Comparison of ENCODE assay signal across 1 cellular context in the genomic region with DNA sequence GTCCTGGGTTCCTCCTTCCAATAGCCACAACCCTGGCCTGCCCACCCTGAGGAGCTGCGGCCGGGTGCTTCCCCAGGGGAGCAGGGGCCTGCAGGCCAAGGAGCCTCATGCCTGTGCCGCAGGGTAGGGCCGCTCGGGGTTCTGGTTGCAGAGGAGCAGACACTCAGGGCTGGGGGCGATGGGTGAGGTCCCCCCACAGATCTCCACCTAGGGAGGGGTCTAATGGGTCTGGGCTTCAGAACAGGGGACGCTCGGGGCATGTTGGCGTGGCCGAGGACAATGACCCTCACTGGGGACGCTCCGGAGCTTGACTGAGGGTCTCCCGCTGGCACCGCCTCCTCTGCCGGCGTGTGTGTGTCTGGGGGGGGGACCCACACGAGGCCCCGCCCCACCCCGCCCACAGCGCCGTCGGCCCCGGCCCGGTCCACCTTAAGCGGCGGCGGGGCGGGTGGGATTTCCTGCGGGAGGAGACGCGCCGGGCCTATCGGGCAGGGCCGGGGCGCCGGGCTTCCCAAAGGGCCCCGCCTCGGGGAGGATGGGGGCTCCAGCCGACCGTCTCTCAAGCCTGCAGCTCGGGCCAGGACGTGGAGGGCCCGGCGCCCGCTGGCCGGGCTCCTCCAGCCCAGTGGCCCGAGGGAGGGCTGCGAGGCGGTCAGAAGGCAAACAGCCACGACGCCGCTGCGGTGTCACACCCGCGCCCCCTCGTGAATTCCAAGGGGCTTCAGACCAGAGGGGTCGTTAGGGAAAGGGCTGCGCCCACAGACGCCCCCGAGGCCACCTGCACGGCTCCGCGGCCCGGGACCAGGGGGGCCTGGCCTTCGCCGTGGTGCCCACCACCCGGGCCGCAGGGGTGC.
TF ChIP-seq lines count a peak whose summit lies in the region.

No MANE protein-coding gene starts in this region.

TF ChIP-seq in K562, 482 proteins besides CTCF, POLR2A, EP300 and RAD21 (continued from another document and continues in another):
- TF ChIP-seq, protein P1, sequence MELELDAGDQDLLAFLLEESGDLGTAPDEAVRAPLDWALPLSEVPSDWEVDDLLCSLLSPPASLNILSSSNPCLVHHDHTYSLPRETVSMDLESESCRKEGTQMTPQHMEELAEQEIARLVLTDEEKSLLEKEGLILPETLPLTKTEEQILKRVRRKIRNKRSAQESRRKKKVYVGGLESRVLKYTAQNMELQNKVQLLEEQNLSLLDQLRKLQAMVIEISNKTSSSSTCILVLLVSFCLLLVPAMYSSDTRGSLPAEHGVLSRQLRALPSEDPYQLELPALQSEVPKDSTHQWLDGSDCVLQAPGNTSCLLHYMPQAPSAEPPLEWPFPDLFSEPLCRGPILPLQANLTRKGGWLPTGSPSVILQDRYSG (tag; conservative IDR thresholded peaks at IDR 0.05; ENCODE audit: low read depth): no peak
- TF ChIP-seq CBFB (CRISPR knock-in tag; IDR thresholded peaks at IDR 0.05) (no peak), KHSRP (IDR thresholded peaks at IDR 0.05) (no peak), RBM15 (IDR thresholded peaks at IDR 0.05; ENCODE audit: insufficient read depth, low read length) (no peak), ERF (CRISPR knock-in tag; IDR thresholded peaks at IDR 0.05) (peak; percentile 96), ZNF143 (CRISPR knock-in tag; IDR thresholded peaks at IDR 0.05) (no peak), STAT5B (CRISPR knock-in tag; IDR thresholded peaks at IDR 0.05) (no peak), PRPF4 (IDR thresholded peaks at IDR 0.05; ENCODE audit: insufficient read depth, low read depth, low read length, poor library complexity, severe bottlenecking) (no peak), STAG1 (CRISPR knock-in tag; IDR thresholded peaks at IDR 0.05; ENCODE audit: borderline replicate concordance) (no peak), SRSF1 (IDR thresholded peaks at IDR 0.05; ENCODE audit: low read depth, low read length) (0 out of 2 replicates have a peak, but pooled peaks have one; percentile 28), JUNB (CRISPR knock-in tag; conservative IDR thresholded peaks at IDR 0.05) (no peak), ZNF75A (CRISPR knock-in tag; IDR thresholded peaks at IDR 0.05) (no peak), ZBTB7A (IDR thresholded peaks at IDR 0.05; ENCODE audit: borderline replicate concordance, control insufficient read depth, low read depth, low read length) (peak; percentile 79), POLR2AphosphoS5 (IDR thresholded peaks at IDR 0.05; ENCODE audit: control insufficient read depth, insufficient read depth, low read depth, low read length) (no peak), ZNF12 (CRISPR knock-in tag; IDR thresholded peaks at IDR 0.05) (no peak), ZFPM2 (CRISPR knock-in tag; IDR thresholded peaks at IDR 0.05) (peak; percentile 90; the same call in 1 of the 2 replicates), SLC30A9 (CRISPR knock-in tag; IDR thresholded peaks at IDR 0.05) (no peak; the same call in none of the 2 replicates), SP2 (IDR thresholded peaks at IDR 0.05; ENCODE audit: extremely low read depth, low read depth, low read length, poor library complexity, severe bottlenecking) (peak; percentile 31), ZFX (CRISPR knock-in tag; IDR thresholded peaks at IDR 0.05) (no peak), TCF7L2 (IDR thresholded peaks at IDR 0.05; ENCODE audit: low read depth, low read length) (0 out of 2 replicates have a peak, but pooled peaks have one; percentile 29), EP400 (IDR thresholded peaks at IDR 0.05) (no peak), ZNF217 (CRISPR knock-in tag; IDR thresholded peaks at IDR 0.05) (no peak), BHLHE40 (IDR thresholded peaks at IDR 0.05; ENCODE audit: low read length) (no peak), CBFA2T3 (IDR thresholded peaks at IDR 0.05) (no peak), NCOR1 (IDR thresholded peaks at IDR 0.05) (no peak)
- TF ChIP-seq, protein P2, sequence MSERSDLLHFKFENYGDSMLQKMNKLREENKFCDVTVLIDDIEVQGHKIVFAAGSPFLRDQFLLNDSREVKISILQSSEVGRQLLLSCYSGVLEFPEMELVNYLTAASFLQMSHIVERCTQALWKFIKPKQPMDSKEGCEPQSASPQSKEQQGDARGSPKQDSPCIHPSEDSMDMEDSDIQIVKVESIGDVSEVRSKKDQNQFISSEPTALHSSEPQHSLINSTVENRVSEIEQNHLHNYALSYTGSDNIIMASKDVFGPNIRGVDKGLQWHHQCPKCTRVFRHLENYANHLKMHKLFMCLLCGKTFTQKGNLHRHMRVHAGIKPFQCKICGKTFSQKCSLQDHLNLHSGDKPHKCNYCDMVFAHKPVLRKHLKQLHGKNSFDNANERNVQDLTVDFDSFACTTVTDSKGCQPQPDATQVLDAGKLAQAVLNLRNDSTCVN (CRISPR knock-in tag; IDR thresholded peaks at IDR 0.05): no peak
- TF ChIP-seq, protein P3, sequence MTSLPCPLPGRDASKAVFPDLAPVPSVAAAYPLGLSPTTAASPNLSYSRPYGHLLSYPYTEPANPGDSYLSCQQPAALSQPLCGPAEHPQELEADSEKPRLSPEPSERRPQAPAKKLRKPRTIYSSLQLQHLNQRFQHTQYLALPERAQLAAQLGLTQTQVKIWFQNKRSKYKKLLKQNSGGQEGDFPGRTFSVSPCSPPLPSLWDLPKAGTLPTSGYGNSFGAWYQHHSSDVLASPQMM (CRISPR knock-in tag; IDR thresholded peaks at IDR 0.05): no peak
- TF ChIP-seq, protein P4, sequence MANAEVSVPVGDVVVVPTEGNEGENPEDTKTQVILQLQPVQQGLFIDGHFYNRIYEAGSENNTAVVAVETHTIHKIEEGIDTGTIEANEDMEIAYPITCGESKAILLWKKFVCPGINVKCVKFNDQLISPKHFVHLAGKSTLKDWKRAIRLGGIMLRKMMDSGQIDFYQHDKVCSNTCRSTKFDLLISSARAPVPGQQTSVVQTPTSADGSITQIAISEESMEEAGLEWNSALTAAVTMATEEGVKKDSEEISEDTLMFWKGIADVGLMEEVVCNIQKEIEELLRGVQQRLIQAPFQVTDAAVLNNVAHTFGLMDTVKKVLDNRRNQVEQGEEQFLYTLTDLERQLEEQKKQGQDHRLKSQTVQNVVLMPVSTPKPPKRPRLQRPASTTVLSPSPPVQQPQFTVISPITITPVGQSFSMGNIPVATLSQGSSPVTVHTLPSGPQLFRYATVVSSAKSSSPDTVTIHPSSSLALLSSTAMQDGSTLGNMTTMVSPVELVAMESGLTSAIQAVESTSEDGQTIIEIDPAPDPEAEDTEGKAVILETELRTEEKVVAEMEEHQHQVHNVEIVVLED (CRISPR knock-in tag; IDR thresholded peaks at IDR 0.05): peak; percentile 68
- TF ChIP-seq, protein P5, sequence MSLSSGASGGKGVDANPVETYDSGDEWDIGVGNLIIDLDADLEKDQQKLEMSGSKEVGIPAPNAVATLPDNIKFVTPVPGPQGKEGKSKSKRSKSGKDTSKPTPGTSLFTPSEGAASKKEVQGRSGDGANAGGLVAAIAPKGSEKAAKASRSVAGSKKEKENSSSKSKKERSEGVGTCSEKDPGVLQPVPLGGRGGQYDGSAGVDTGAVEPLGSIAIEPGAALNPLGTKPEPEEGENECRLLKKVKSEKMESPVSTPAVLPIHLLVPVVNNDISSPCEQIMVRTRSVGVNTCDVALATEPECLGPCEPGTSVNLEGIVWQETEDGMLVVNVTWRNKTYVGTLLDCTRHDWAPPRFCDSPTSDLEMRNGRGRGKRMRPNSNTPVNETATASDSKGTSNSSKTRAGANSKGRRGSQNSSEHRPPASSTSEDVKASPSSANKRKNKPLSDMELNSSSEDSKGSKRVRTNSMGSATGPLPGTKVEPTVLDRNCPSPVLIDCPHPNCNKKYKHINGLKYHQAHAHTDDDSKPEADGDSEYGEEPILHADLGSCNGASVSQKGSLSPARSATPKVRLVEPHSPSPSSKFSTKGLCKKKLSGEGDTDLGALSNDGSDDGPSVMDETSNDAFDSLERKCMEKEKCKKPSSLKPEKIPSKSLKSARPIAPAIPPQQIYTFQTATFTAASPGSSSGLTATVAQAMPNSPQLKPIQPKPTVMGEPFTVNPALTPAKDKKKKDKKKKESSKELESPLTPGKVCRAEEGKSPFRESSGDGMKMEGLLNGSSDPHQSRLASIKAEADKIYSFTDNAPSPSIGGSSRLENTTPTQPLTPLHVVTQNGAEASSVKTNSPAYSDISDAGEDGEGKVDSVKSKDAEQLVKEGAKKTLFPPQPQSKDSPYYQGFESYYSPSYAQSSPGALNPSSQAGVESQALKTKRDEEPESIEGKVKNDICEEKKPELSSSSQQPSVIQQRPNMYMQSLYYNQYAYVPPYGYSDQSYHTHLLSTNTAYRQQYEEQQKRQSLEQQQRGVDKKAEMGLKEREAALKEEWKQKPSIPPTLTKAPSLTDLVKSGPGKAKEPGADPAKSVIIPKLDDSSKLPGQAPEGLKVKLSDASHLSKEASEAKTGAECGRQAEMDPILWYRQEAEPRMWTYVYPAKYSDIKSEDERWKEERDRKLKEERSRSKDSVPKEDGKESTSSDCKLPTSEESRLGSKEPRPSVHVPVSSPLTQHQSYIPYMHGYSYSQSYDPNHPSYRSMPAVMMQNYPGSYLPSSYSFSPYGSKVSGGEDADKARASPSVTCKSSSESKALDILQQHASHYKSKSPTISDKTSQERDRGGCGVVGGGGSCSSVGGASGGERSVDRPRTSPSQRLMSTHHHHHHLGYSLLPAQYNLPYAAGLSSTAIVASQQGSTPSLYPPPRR (CRISPR knock-in tag; IDR thresholded peaks at IDR 0.05; ENCODE audit: borderline replicate concordance): no peak
- TF ChIP-seq, protein P6, sequence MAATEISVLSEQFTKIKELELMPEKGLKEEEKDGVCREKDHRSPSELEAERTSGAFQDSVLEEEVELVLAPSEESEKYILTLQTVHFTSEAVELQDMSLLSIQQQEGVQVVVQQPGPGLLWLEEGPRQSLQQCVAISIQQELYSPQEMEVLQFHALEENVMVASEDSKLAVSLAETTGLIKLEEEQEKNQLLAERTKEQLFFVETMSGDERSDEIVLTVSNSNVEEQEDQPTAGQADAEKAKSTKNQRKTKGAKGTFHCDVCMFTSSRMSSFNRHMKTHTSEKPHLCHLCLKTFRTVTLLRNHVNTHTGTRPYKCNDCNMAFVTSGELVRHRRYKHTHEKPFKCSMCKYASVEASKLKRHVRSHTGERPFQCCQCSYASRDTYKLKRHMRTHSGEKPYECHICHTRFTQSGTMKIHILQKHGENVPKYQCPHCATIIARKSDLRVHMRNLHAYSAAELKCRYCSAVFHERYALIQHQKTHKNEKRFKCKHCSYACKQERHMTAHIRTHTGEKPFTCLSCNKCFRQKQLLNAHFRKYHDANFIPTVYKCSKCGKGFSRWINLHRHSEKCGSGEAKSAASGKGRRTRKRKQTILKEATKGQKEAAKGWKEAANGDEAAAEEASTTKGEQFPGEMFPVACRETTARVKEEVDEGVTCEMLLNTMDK (IDR thresholded peaks at IDR 0.05; ENCODE audit: borderline replicate concordance, insufficient read depth, low read depth, low read length, poor library complexity, severe bottlenecking): no peak
- TF ChIP-seq, protein P7, sequence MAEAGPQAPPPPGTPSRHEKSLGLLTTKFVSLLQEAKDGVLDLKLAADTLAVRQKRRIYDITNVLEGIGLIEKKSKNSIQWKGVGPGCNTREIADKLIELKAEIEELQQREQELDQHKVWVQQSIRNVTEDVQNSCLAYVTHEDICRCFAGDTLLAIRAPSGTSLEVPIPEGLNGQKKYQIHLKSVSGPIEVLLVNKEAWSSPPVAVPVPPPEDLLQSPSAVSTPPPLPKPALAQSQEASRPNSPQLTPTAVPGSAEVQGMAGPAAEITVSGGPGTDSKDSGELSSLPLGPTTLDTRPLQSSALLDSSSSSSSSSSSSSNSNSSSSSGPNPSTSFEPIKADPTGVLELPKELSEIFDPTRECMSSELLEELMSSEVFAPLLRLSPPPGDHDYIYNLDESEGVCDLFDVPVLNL (CRISPR knock-in tag; IDR thresholded peaks at IDR 0.05; ENCODE audit: low read depth): no peak
- TF ChIP-seq, protein P8, sequence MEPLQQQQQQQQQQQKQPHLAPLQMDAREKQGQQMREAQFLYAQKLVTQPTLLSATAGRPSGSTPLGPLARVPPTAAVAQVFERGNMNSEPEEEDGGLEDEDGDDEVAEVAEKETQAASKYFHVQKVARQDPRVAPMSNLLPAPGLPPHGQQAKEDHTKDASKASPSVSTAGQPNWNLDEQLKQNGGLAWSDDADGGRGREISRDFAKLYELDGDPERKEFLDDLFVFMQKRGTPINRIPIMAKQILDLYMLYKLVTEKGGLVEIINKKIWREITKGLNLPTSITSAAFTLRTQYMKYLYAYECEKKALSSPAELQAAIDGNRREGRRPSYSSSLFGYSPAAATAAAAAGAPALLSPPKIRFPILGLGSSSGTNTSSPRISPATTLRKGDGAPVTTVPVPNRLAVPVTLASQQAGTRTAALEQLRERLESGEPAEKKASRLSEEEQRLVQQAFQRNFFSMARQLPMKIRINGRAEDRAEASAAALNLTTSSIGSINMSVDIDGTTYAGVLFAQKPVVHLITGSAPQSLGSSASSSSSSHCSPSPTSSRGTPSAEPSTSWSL (CRISPR knock-in tag; IDR thresholded peaks at IDR 0.05; ENCODE audit: borderline replicate concordance): peak; percentile 90
- TF ChIP-seq, protein P9, sequence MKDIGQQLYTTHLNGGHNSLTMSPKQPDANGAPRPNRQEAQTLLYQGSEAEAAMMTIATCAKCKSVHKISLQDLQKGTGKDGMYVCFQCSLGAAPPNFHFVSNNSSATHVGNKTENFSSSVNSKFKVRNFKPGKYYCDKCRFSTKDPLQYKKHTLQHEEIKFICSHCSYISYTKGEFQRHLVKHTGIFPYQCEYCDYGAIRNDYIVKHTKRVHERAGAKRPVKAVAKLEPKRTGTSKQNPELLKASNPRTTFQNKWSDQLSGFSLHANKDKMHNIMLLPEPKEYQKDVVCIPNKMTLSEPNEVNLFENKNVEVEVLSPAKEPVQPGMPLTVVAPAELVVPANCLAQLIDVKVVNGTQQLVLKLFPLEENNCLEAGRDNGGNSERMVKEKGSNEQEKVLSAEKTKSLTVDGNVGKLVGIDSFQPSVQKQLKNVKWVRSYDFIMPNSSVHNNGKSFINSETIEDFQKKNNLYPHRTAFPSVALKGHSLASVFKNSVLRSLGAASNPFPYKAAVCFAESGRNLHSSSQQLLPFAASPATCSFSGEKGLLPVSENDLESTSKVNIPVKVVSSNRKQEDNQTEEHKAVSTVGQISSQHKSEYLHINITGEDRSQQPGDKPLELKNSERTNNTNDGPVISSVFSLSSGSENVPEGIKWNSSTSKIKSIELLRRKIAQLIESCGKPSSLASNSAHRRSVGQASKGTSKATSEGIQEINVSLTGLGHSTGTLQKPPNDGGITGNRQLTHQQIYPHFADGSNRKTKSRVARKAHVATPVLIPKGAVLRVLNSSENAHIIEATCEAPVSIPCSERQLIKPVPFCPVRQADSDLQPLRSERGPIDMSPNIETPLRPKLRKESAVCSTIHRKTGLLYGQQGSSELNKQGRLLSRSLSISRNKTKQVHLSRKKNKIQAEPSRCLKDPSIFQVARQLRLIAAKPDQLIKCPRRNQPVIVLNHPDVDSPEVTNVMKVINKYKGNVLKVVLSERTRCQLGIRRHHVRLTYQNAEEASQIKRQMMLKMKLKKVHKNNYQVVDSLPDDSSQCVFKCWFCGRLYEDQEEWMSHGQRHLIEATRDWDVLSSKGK (CRISPR knock-in tag; IDR thresholded peaks at IDR 0.05): no peak
- TF ChIP-seq, protein P10, sequence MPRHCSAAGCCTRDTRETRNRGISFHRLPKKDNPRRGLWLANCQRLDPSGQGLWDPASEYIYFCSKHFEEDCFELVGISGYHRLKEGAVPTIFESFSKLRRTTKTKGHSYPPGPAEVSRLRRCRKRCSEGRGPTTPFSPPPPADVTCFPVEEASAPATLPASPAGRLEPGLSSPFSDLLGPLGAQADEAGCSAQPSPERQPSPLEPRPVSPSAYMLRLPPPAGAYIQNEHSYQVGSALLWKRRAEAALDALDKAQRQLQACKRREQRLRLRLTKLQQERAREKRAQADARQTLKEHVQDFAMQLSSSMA (CRISPR knock-in tag; IDR thresholded peaks at IDR 0.05): 0 out of 2 replicates have a peak, but pooled peaks have one; percentile 73
